ENCODE assay signal across 13 cellular contexts in the genomic region with DNA sequence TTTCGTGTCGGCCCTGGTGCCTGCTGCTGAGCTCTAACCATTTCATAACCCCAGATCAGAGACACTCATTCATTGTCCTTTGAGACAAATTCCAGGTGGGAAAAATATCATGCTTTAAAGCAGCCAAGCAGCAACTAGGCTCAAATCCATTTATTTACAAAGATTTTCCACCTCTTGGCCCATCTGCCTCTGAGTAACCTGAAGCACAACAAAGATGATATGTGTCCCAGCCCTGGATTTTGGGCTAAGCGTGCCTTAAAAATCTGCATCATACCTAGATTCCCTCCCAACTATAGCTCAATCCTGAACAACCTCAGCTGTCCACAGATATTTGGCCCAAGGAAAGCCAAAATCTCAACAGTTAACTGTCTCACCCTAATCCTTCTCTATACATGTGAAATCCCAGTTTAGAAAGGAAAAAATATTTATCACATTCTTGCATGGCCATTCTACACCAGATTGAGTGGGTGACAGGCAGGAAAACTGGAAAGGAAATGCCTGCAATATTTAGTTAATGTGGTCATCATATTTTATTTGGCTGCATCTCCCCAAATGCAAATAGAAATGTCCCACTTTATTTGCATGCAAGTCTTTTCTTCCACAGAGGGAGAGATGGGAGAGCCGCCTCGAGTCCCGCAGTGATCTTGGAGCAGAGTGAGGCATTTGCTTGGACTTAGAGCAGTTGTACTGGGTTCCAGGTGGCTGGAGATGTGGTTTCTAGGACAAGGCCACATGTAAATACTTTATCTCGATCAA.
DNase-seq lines count a peak whose midpoint lies in the region; ATAC-seq, FAIRE-seq and TF ChIP-seq lines count a peak whose summit lies in the region.
"Had no signal": no experiment of that assay in that cellular context is flagged by ENCODE, and none has a peak within 500 bp of the region (broad histone marks: within the 10 kb centered on the region; RNA-seq: fewer than 3 reads in every experiment).

No MANE protein-coding gene starts in this region.

- H3K36me3 ChIP-seq in Panc1 (ENCODE audit: control insufficient read depth, insufficient read depth, low read length) (no peaks in the 10 kb centered on the region), pancreas (no peaks in the 10 kb centered on the region)
- H3K36me3 ChIP-seq: vagina had no signal

- peaks cover 0 to 10% (median 2%) of the 10 kb centered on the region in 3 donors for H3K27me3 Mint-ChIP-seq in CD14-positive monocyte (ENCODE audit: low read depth in 3 of 3)

- H3K27me3 ChIP-seq in Panc1 (ENCODE audit: control insufficient read depth, insufficient read depth, low read length) (no peaks in the 10 kb centered on the region), pancreas (no peaks in the 10 kb centered on the region)
- H3K27me3 ChIP-seq: vagina had no signal

- H3K4me3 ChIP-seq in Panc1 (ENCODE audit: low read depth in 2 of 2, low read length in 2 of 2) (no peak overlapping the region; a peak in 1 of 4 replicates), pancreas (no peak overlapping the region)
- H3K4me3 ChIP-seq: dorsolateral prefrontal cortex, vagina had no signal

- no peak for TF ChIP-seq CTCF in Panc1 (IDR thresholded peaks at IDR 0.05)
- no peak for TF ChIP-seq CTCF in pancreas (IDR thresholded peaks at IDR 0.05)
- no peak for TF ChIP-seq CTCF in CD14-positive monocyte (IDR thresholded peaks at IDR 0.05)

- intact Hi-C loops in Panc1 (cut with micrococcal nuclease; ENCODE audit: unreplicated experiment) (no loop called here), pancreas (cut with DNase I) (no loop called here), CD14-positive monocyte (cut with micrococcal nuclease) (no loop called here)

- in situ Hi-C loops in Panc1 (cut with HindIII; ENCODE audit: low pct_unique_long_range_greater_than_20kb, low sequenced_read_pairs) = no loop called here

- H3K27ac Mint-ChIP-seq in CD14-positive monocyte = no peak overlapping the region

- CTCF ChIA-PET in Panc1 (lab: Charles Lee) = interaction anchor here (0.5 kb wide), 1 partner anchor 30 kb away, joined by 5 read pairs; no protein-coding TSS in a partner anchor

- no peaks in the 10 kb centered on the region for H3K36me3 Mint-ChIP-seq in CD14-positive monocyte

- peaks cover 0 to 1% (median 0%) of the 10 kb centered on the region in 7 donors for H3K9me3 Mint-ChIP-seq in CD14-positive monocyte

- POLR2A ChIA-PET in Panc1 (lab: Charles Lee) = no interaction called here

- H3K9me3 ChIP-seq in Panc1 (ENCODE audit: control insufficient read depth, insufficient read depth, low read depth, low read length) (no peaks in the 10 kb centered on the region), pancreas (no peaks in the 10 kb centered on the region)
- H3K9me3 ChIP-seq: vagina had no signal

- WGBS in pancreas, 2 donors = 55 to 64% methylated on average over 7 of the region's 7 CpGs

- ATAC-seq in Panc1 (peak; percentile 78), pancreas (peak; percentile 38 to 63 (median 50)), HG02981 (IDR thresholded peaks at IDR 0.05; ENCODE audit: unreplicated experiment) (no peak), GM19328 (IDR thresholded peaks at IDR 0.05; ENCODE audit: unreplicated experiment) (no peak)

- DNase-seq in EL = peak; percentile 85
- peak; percentile 65 for DNase-seq in Panc1 (ENCODE audit: low read depth, low spot score)
- DNase-seq in dermis microvascular lymphatic vessel endothelial cell (ENCODE audit: low read depth in 2 of 2) = peak; percentile 75 to 78
- DNase-seq in pancreas = no peak
- no peak for DNase-seq in CD14-positive monocyte (ENCODE audit: low spot score)
- no peak for DNase-seq in SHP77 (lab: John Stamatoyannopoulos, UW)
- DNase-seq: activated CD4-positive, alpha-beta T cell treated with anti-CD3 and anti-CD28 coated beads for 1 hour; dorsolateral prefrontal cortex; NCI-H2081; RPMI8226 had no signal

- H3K4me3 Mint-ChIP-seq in CD14-positive monocyte = no peak overlapping the region

- FAIRE-seq in pancreas (lab: Jason Lieb, UNC) = no peak

- 0 out of 2 replicates have a peak, but pooled peaks cover 3% of the 10 kb centered on the region for H3K4me1 ChIP-seq in Panc1 (ENCODE audit: control insufficient read depth, insufficient read depth, low read length)
- no peaks in the 10 kb centered on the region for H3K4me1 ChIP-seq in pancreas
- H3K4me1 ChIP-seq: vagina had no signal

- no TSS peak for BruUV-seq in Panc1 (replicated peaks; lab: Mats Ljungman, UMichigan)

- H3K4me1 Mint-ChIP-seq in CD14-positive monocyte = no peaks in the 10 kb centered on the region

- H3K27ac ChIP-seq in Panc1 (ENCODE audit: low read length) (no peak overlapping the region), pancreas (no peak overlapping the region)
- H3K27ac ChIP-seq: dorsolateral prefrontal cortex, vagina had no signal

Comparison
In these comparisons a context has a peak if more than half of its experiments do, and no peak if none do; other contexts are left out.
1. DNase-seq: peak in EL (single experiment), Panc1 (single experiment) and dermis microvascular lymphatic vessel endothelial cell (2 of 2); none in pancreas (0 of 6), CD14-positive monocyte (single experiment) and SHP77 (0 of 2).
2. ATAC-seq: peak in Panc1 (single experiment) and pancreas (4 of 4); none in HG02981 (single experiment) and GM19328 (single experiment).